Comparison of ENCODE assay signal across 8 cellular contexts in the genomic region with DNA sequence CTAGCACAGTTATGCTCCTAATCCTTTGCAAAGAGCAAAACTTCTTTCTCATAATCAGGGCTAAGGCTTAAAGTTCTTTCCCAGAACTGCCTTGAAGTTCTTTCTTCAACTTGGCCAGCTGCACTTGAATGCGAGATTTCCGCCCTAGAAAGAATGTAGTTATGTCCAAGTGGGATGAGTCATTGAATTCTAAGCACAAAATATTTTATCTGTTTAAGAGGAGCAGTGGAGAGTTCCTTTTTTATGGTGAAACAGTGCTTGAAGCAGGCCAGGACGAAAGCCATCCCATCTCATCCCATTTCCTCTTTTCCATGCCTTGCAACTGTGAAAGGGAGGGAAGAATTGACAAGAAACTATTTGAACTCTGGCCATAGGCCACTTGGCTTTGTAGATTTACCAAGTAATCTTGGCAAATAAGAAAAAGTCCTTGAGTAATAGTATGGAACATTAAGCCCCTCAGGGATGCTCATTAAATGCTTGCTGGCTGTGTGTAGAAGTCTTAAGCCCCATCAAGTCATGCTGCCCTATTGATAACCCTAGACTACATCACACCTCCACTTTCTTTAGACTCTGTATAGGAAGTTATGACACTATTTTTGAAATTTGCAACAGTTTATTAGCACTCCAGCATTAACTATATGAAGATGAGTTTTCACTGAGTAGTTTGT.
A peak's percentile ranks its signal among the peaks of the same experiment; 100 is the strongest.
DNase-seq lines count a peak whose midpoint lies in the region; ATAC-seq and TF ChIP-seq lines count a peak whose summit lies in the region.

No MANE protein-coding gene starts in this region.

- H3K4me3 ChIP-seq in HL-60 (replicated peaks; ENCODE audit: insufficient read depth, low read length) (no peak overlapping the region), right cardiac atrium (ENCODE audit: low read length) (no peak overlapping the region), spleen (no peak overlapping the region)

- TF ChIP-seq POLR2A in spleen (IDR thresholded peaks at IDR 0.05) (no peak), GM18505 (IDR thresholded peaks at IDR 0.05; ENCODE audit: borderline replicate concordance, extremely low read depth, insufficient read depth, insufficient read length) (no peak)

- peak; percentile 31 to 41 for DNase-seq in HL-60 (ENCODE audit: low read depth in 1 of 2, low spot score in 1 of 2)
- peak; percentile 97 for DNase-seq in amniotic epithelial cell (ENCODE audit: low read depth)
- peak in 2 of 3 donors; percentile 27 to 50 for DNase-seq in right cardiac atrium
- DNase-seq in spleen, result no peak
- no peak for DNase-seq in effector CD4-positive, alpha-beta T cell
- no peak for DNase-seq in SHP77 (lab: John Stamatoyannopoulos, UW)

- ATAC-seq in right cardiac atrium (peak; percentile 93), GM21447 (IDR thresholded peaks at IDR 0.05; ENCODE audit: unreplicated experiment) (no peak), GM18505 (IDR thresholded peaks at IDR 0.05; ENCODE audit: unreplicated experiment) (no peak)

- H3K36me3 ChIP-seq in spleen, result no peaks in the 10 kb centered on the region

- intact Hi-C loops in right cardiac atrium (cut with DNase I) (no loop called here), spleen (cut with DNase I; ENCODE audit: low total_unique reads) (no loop called here)

- H3K4me1 ChIP-seq in right cardiac atrium (ENCODE audit: control insufficient read depth, insufficient read depth, low read length), result peaks cover 2% of the 10 kb centered on the region
- peaks cover 0 to 6% (median 0%) of the 10 kb centered on the region in 6 donors for H3K4me1 ChIP-seq in spleen

- TF ChIP-seq CTCF in HL-60 (IDR thresholded peaks at IDR 0.05; ENCODE audit: insufficient read depth, low read length), result no peak
- no peak for TF ChIP-seq CTCF in spleen (IDR thresholded peaks at IDR 0.05 in 8 of 11, conservative IDR thresholded peaks at IDR 0.05 in 3 of 11)

- WGBS in right cardiac atrium, result 30% methylated on average over 3 of the region's 3 CpGs
- WGBS in spleen, 5 donors, result 32 to 66% (median 53%) methylated on average over 3 of the region's 3 CpGs

- H3K27me3 ChIP-seq in HL-60 (ENCODE audit: insufficient read depth, poor library complexity, severe bottlenecking) (no peaks in the 10 kb centered on the region), right cardiac atrium (ENCODE audit: control insufficient read depth, insufficient read depth) (no peaks in the 10 kb centered on the region), spleen (replicated peaks in 1 of 7) (no peaks in the 10 kb centered on the region)

- H3K9me3 ChIP-seq in right cardiac atrium (ENCODE audit: control insufficient read depth, low read length) (no peaks in the 10 kb centered on the region), spleen (no peaks in the 10 kb centered on the region)

- H3K27ac ChIP-seq in HL-60 (replicated peaks) (no peak overlapping the region), right cardiac atrium (ENCODE audit: low read length) (no peak overlapping the region), spleen (peak overlapping the region in 5 of 8 donors; percentile 20 to 41 (median 29))

Comparison
In these comparisons a context has a peak if more than half of its experiments do, and no peak if none do; other contexts are left out.
1. DNase-seq: peak in HL-60 (2 of 2), amniotic epithelial cell (single experiment) and right cardiac atrium (2 of 3); none in spleen (single experiment), effector CD4-positive, alpha-beta T cell (single experiment) and SHP77 (0 of 2).
2. H3K27ac ChIP-seq: peak in spleen (5 of 8); none in HL-60 (single experiment) and right cardiac atrium (single experiment).
3. ATAC-seq: peak in right cardiac atrium (2 of 2); none in GM21447 (single experiment) and GM18505 (single experiment).